8 cellular contexts compared by ENCODE assay signal in genomic region chr2:237691200-237691907, GRCh38.
DNase-seq lines count a peak whose midpoint lies in the region; ATAC-seq and FAIRE-seq lines count a peak whose summit lies in the region.

No MANE protein-coding gene starts in this region.

- peak; percentile 42 for DNase-seq in activated naive CD4-positive, alpha-beta T cell treated with anti-CD3 and anti-CD28 coated beads, Interleukin-2, amount 50 U/mL, for 16 hours
- DNase-seq in iPS DF 6.9 (ENCODE audit: low read depth, low spot score) (no peak), small intestine (peak; percentile 35), mucosa of gallbladder (ENCODE audit: low spot score) (no peak)
- DNase-seq in activated effector memory CD4-positive, alpha-beta T cell treated with Interleukin-2 at 50 U/mL for 16 hours, result no peak

- H3K36me3 ChIP-seq in BLaER1 (0 out of 2 replicates have a peak, but pooled peaks cover 5% of the 10 kb centered on the region), iPS DF 6.9 (ENCODE audit: control insufficient read depth, insufficient read depth, low read length) (no peaks in the 10 kb centered on the region), small intestine (ENCODE audit: control insufficient read depth in 2 of 2, insufficient read depth in 2 of 2, low read length in 2 of 2) (no peaks in the 10 kb centered on the region)

- H3K9ac ChIP-seq in BLaER1, result peak overlapping the region; percentile 74

- no peaks in the 10 kb centered on the region for H3K9me3 ChIP-seq in BLaER1
- H3K9me3 ChIP-seq in iPS DF 6.9 (ENCODE audit: control insufficient read depth, insufficient read depth, low read length), result no peaks in the 10 kb centered on the region
- no peaks in the 10 kb centered on the region for H3K9me3 ChIP-seq in small intestine (ENCODE audit: control insufficient read depth, low read depth)

- H3K27ac ChIP-seq in BLaER1 (peak overlapping the region; percentile 42), iPS DF 6.9 (ENCODE audit: low read length) (no peak overlapping the region), small intestine (ENCODE audit: low read depth in 1 of 2, low read length in 1 of 2) (peak overlapping the region; percentile 55 to 66)

- no CpG with 5 or more reads among the region's 70 CpGs for WGBS in iPS DF 6.9 (ENCODE audit: insufficient coverage, insufficient read length)
- WGBS in small intestine, 3 donors, result 2 to 15% (median 5%) methylated on average over 42 to 70 of the region's 70 CpGs

- peaks cover 79% of the 10 kb centered on the region for H3K4me1 ChIP-seq in BLaER1
- H3K4me1 ChIP-seq in iPS DF 6.9 (ENCODE audit: control insufficient read depth, insufficient read depth, low read length), result peaks cover 11% of the 10 kb centered on the region
- peaks cover 4 to 25% of the 10 kb centered on the region in 2 donors for H3K4me1 ChIP-seq in small intestine (ENCODE audit: control insufficient read depth in 2 of 2, insufficient read depth in 1 of 2, low read depth in 1 of 2, low read length in 1 of 2)

- peaks cover 93% of the 10 kb centered on the region for H4K20me1 ChIP-seq in BLaER1

- FAIRE-seq in small intestine (lab: Jason Lieb, UNC), result no peak

- H3K4me3 ChIP-seq in BLaER1 (peak overlapping the region; percentile 80), iPS DF 6.9 (ENCODE audit: low read length) (peak overlapping the region; percentile 86), small intestine (ENCODE audit: low read depth in 1 of 2, low read length in 2 of 2) (peak overlapping the region; percentile 82 to 90)

- peak; percentile 47 for ATAC-seq in GM19455 (IDR thresholded peaks at IDR 0.05; ENCODE audit: unreplicated experiment)
- peak; percentile 11 for ATAC-seq in HG03565 (IDR thresholded peaks at IDR 0.05; ENCODE audit: unreplicated experiment)

- H3K4me2 ChIP-seq in BLaER1, result peak overlapping the region; percentile 99

- H3K27me3 ChIP-seq in BLaER1 (no peaks in the 10 kb centered on the region), iPS DF 6.9 (ENCODE audit: control insufficient read depth, insufficient read depth, low read length) (no peaks in the 10 kb centered on the region), small intestine (ENCODE audit: control insufficient read depth in 2 of 2, insufficient read depth in 2 of 2, low read length in 2 of 2) (no peaks in the 10 kb centered on the region)

Comparison
In these comparisons a context has a peak if more than half of its experiments do, and no peak if none do; other contexts are left out.
1. DNase-seq: peak in activated naive CD4-positive, alpha-beta T cell treated with anti-CD3 and anti-CD28 coated beads, Interleukin-2, amount 50 U/mL, for 16 hours (single experiment) and small intestine (single experiment); none in iPS DF 6.9 (single experiment), activated effector memory CD4-positive, alpha-beta T cell treated with Interleukin-2 at 50 U/mL for 16 hours (single experiment) and mucosa of gallbladder (single experiment).
2. Peak in every context shown above with its lines, with median percentiles within 50 percentile points of each other: H3K4me3 ChIP-seq.